ENCODE assay signal across 1 cellular context in the genomic region with DNA sequence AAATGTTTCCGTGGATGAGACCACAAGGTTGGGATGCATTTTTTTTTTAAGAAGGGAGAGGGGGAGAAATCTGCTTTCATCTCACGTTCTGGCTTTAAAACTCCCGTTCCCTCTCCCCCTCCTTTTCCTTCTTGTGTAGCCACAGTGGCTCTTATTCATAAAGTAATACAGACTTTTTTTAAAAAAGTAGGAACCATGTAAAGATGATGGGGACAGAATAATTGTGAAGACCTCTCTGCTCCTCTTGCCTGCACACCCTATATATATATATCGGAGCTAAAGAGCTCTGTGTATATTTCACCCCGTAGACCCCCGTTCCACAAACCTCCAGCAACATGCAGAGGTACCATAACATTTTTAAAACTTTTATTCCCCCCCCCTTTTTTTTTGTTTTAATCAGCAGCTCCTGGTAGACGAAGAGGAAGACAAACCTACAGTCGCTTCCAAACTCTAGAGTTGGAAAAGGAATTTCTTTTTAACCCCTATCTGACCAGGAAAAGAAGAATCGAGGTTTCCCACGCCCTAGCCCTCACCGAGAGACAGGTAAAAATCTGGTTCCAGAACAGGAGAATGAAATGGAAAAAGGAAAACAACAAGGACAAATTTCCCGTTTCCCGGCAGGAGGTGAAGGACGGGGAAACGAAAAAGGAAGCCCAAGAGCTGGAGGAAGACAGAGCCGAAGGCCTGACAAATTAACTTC.
TF ChIP-seq lines count a peak whose summit lies in the region.

No MANE protein-coding gene starts in this region.

TF ChIP-seq in HEK293, 187 proteins besides CTCF, POLR2A, EP300 and RAD21:
- TF ChIP-seq, protein P1, sequence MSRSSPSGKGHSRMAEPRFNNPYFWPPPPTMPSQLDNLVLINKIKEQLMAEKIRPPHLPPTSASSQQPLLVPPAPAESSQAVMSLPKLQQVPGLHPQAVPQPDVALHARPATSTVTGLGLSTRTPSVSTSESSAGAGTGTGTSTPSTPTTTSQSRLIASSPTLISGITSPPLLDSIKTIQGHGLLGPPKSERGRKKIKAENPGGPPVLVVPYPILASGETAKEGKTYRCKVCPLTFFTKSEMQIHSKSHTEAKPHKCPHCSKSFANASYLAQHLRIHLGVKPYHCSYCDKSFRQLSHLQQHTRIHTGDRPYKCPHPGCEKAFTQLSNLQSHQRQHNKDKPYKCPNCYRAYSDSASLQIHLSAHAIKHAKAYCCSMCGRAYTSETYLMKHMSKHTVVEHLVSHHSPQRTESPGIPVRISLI (tag by site-specific recombination; IDR thresholded peaks at IDR 0.05): 0 out of 2 replicates have a peak, but pooled peaks have one; percentile 31
- peak; percentile 4; the same call in 1 of the 2 replicates for TF ChIP-seq ZNF843 (tag by site-specific recombination; IDR thresholded peaks at IDR 0.05)
- 0 out of 2 replicates have a peak, but pooled peaks have one; percentile 5 for TF ChIP-seq ZBTB20 (tag by site-specific recombination; IDR thresholded peaks at IDR 0.05)
- TF ChIP-seq, protein P2, sequence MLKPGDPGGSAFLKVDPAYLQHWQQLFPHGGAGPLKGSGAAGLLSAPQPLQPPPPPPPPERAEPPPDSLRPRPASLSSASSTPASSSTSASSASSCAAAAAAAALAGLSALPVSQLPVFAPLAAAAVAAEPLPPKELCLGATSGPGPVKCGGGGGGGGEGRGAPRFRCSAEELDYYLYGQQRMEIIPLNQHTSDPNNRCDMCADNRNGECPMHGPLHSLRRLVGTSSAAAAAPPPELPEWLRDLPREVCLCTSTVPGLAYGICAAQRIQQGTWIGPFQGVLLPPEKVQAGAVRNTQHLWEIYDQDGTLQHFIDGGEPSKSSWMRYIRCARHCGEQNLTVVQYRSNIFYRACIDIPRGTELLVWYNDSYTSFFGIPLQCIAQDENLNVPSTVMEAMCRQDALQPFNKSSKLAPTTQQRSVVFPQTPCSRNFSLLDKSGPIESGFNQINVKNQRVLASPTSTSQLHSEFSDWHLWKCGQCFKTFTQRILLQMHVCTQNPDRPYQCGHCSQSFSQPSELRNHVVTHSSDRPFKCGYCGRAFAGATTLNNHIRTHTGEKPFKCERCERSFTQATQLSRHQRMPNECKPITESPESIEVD (tag by site-specific recombination; IDR thresholded peaks at IDR 0.05): 0 out of 2 replicates have a peak, but pooled peaks have one; percentile 12
- TF ChIP-seq, protein P3, sequence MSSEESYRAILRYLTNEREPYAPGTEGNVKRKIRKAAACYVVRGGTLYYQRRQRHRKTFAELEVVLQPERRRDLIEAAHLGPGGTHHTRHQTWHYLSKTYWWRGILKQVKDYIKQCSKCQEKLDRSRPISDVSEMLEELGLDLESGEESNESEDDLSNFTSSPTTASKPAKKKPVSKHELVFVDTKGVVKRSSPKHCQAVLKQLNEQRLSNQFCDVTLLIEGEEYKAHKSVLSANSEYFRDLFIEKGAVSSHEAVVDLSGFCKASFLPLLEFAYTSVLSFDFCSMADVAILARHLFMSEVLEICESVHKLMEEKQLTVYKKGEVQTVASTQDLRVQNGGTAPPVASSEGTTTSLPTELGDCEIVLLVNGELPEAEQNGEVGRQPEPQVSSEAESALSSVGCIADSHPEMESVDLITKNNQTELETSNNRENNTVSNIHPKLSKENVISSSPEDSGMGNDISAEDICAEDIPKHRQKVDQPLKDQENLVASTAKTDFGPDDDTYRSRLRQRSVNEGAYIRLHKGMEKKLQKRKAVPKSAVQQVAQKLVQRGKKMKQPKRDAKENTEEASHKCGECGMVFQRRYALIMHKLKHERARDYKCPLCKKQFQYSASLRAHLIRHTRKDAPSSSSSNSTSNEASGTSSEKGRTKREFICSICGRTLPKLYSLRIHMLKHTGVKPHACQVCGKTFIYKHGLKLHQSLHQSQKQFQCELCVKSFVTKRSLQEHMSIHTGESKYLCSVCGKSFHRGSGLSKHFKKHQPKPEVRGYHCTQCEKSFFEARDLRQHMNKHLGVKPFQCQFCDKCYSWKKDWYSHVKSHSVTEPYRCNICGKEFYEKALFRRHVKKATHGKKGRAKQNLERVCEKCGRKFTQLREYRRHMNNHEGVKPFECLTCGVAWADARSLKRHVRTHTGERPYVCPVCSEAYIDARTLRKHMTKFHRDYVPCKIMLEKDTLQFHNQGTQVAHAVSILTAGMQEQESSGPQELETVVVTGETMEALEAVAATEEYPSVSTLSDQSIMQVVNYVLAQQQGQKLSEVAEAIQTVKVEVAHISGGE (tag by site-specific recombination; conservative IDR thresholded peaks at IDR 0.05; ENCODE audit: low read depth): peak; percentile 7; the same call in 1 of the 2 replicates
- no peak for TF ChIP-seq ZNF223 (tag by site-specific recombination; IDR thresholded peaks at IDR 0.05)
- TF ChIP-seq, protein P4, sequence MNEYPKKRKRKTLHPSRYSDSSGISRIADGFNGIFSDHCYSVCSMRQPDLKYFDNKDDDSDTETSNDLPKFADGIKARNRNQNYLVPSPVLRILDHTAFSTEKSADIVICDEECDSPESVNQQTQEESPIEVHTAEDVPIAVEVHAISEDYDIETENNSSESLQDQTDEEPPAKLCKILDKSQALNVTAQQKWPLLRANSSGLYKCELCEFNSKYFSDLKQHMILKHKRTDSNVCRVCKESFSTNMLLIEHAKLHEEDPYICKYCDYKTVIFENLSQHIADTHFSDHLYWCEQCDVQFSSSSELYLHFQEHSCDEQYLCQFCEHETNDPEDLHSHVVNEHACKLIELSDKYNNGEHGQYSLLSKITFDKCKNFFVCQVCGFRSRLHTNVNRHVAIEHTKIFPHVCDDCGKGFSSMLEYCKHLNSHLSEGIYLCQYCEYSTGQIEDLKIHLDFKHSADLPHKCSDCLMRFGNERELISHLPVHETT (tag by site-specific recombination; IDR thresholded peaks at IDR 0.05): 0 out of 2 replicates have a peak, but pooled peaks have one; percentile 6
- TF ChIP-seq ZNF341 (tag by site-specific recombination; IDR thresholded peaks at IDR 0.05; ENCODE audit: low read depth): 0 out of 2 replicates have a peak, but pooled peaks have one; percentile 26
- TF ChIP-seq PRDM1 (tag by site-specific recombination; IDR thresholded peaks at IDR 0.05): peak; percentile 66
- TF ChIP-seq, protein P5, sequence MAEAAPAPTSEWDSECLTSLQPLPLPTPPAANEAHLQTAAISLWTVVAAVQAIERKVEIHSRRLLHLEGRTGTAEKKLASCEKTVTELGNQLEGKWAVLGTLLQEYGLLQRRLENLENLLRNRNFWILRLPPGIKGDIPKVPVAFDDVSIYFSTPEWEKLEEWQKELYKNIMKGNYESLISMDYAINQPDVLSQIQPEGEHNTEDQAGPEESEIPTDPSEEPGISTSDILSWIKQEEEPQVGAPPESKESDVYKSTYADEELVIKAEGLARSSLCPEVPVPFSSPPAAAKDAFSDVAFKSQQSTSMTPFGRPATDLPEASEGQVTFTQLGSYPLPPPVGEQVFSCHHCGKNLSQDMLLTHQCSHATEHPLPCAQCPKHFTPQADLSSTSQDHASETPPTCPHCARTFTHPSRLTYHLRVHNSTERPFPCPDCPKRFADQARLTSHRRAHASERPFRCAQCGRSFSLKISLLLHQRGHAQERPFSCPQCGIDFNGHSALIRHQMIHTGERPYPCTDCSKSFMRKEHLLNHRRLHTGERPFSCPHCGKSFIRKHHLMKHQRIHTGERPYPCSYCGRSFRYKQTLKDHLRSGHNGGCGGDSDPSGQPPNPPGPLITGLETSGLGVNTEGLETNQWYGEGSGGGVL (tag by site-specific recombination; IDR thresholded peaks at IDR 0.05): peak; percentile 13; the same call in 1 of the 2 replicates
- TF ChIP-seq ZNF837 (tag by site-specific recombination; IDR thresholded peaks at IDR 0.05): no peak
- TF ChIP-seq, protein P6, sequence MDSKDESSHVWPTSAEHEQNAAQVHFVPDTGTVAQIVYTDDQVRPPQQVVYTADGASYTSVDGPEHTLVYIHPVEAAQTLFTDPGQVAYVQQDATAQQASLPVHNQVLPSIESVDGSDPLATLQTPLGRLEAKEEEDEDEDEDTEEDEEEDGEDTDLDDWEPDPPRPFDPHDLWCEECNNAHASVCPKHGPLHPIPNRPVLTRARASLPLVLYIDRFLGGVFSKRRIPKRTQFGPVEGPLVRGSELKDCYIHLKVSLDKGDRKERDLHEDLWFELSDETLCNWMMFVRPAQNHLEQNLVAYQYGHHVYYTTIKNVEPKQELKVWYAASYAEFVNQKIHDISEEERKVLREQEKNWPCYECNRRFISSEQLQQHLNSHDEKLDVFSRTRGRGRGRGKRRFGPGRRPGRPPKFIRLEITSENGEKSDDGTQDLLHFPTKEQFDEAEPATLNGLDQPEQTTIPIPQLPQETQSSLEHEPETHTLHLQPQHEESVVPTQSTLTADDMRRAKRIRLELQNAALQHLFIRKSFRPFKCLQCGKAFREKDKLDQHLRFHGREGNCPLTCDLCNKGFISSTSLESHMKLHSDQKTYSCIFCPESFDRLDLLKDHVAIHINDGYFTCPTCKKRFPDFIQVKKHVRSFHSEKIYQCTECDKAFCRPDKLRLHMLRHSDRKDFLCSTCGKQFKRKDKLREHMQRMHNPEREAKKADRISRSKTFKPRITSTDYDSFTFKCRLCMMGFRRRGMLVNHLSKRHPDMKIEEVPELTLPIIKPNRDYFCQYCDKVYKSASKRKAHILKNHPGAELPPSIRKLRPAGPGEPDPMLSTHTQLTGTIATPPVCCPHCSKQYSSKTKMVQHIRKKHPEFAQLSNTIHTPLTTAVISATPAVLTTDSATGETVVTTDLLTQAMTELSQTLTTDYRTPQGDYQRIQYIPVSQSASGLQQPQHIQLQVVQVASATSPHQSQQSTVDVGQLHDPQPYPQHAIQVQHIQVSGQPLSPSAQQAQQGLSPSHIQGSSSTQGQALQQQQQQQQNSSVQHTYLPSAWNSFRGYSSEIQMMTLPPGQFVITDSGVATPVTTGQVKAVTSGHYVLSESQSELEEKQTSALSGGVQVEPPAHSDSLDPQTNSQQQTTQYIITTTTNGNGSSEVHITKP (tag by site-specific recombination; IDR thresholded peaks at IDR 0.05): peak; percentile 86
- 0 out of 2 replicates have a peak, but pooled peaks have one; percentile 4 for TF ChIP-seq ZBTB8A (tag by site-specific recombination; IDR thresholded peaks at IDR 0.05)
- 0 out of 2 replicates have a peak, but pooled peaks have one; percentile 15 for TF ChIP-seq ZNF24 (tag by site-specific recombination; IDR thresholded peaks at IDR 0.05)
- no peak for TF ChIP-seq ZNF221 (tag by site-specific recombination; IDR thresholded peaks at IDR 0.05; ENCODE audit: borderline replicate concordance)
- peak; percentile 32; the same call in 1 of the 2 replicates for TF ChIP-seq IKZF3 (tag by site-specific recombination; IDR thresholded peaks at IDR 0.05)
